In the genomic region with DNA sequence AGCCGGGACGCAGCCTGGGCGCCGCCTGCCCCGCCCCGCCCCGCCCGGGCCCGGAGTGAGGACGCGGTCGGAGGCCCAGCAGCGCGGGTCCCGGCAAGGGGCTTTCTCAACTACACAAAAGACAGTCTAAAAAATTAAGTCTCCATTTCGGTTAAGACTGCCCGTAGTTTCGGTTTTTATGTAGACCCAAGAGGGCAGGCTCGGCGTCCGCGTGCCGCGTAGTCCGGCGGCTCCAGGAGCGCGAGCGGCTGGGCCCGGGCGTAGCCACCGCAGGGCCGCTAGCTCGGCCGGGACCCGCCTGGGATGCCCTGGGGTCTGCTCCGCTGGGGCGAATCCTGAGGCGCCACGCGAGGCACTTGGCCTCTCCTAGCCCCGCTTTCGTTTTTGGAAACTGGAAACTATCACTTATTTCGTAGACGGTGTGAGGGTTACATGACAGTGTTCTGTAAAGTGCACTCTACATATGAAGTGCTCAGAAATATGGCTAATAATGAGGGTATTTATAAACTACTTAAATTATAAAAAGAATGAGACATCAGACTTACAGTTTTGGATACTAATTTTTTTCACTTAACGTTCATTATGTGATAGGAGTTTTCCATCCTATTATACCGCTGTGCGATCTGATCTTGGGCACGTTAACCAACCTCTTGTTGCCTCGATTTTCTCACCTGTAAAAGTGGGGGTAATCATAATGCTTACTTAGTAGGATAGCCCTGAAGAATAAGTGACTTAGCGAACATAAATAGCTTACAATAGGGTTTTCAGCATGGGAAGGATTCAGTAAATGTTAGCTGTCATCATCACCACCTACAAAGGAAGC, we compare ENCODE assay signal across 8 cellular contexts. TPM values are rescaled to one million over a fixed set of nuclear protein-coding genes. Genes with fewer than 3 reads are reported as not detected.
DNase-seq lines count a peak whose midpoint lies in the region; ATAC-seq, FAIRE-seq and TF ChIP-seq lines count a peak whose summit lies in the region.

No MANE protein-coding gene starts in this region.

- H3K9me3 ChIP-seq in T-helper 17 cell (ENCODE audit: control insufficient read depth, low read length, poor library complexity, severe bottlenecking) (no peaks in the 10 kb centered on the region), small intestine (ENCODE audit: control insufficient read depth, low read depth) (no peaks in the 10 kb centered on the region)

- no peak for TF ChIP-seq CTCF in brain (conservative IDR thresholded peaks at IDR 0.05)

- H3K4me3 Mint-ChIP-seq in T-helper 17 cell (peak overlapping the region; percentile 87), brain (peak overlapping the region; percentile 85 to 94 (median 90))

- FAIRE-seq in small intestine (lab: Jason Lieb, UNC): no peak

- H3K27me3 ChIP-seq in small intestine (ENCODE audit: control insufficient read depth in 2 of 2, insufficient read depth in 2 of 2, low read length in 2 of 2): no peaks in the 10 kb centered on the region

- ATAC-seq in GM19372 (IDR thresholded peaks at IDR 0.05; ENCODE audit: low read depth, unreplicated experiment) (peak; percentile 49), HG03439 (IDR thresholded peaks at IDR 0.05; ENCODE audit: unreplicated experiment) (peak; percentile 64), T-helper 17 cell (peak; percentile 73)

- no peaks in the 10 kb centered on the region for H3K36me3 Mint-ChIP-seq in T-helper 17 cell (ENCODE audit: low read depth)
- H3K36me3 Mint-ChIP-seq in brain: no peaks in the 10 kb centered on the region

- 6 to 8% (median 7%) methylated on average over 36 to 51 of the region's 51 CpGs for WGBS in small intestine, 3 donors

- DNase-seq in Caki2 (ENCODE audit: low read depth): peak; percentile 50
- DNase-seq in T-helper 17 cell: peak; percentile 25 to 31 (median 30)
- peak; percentile 76 for DNase-seq in iPS-NIHi11 (ENCODE audit: low spot score)
- peak; percentile 21 for DNase-seq in small intestine
- DNase-seq in HT-29 (ENCODE audit: low spot score): no peak

- H3K4me1 Mint-ChIP-seq in T-helper 17 cell: peaks cover 35% of the 10 kb centered on the region
- peaks cover 56% of the 10 kb centered on the region for H3K4me1 Mint-ChIP-seq in brain

- H3K4me3 ChIP-seq in small intestine (ENCODE audit: low read depth in 1 of 2, low read length in 2 of 2): peak overlapping the region; percentile 74 to 90

- in situ Hi-C loops in Caki2 (cut with HindIII; ENCODE audit: low pct_unique_long_range_greater_than_20kb, low sequenced_read_pairs): no loop called here

- H3K36me3 ChIP-seq in small intestine (ENCODE audit: control insufficient read depth in 2 of 2, insufficient read depth in 2 of 2, low read length in 2 of 2): no peaks in the 10 kb centered on the region

- peak overlapping the region; percentile 65 for H3K27ac Mint-ChIP-seq in T-helper 17 cell
- H3K27ac Mint-ChIP-seq in brain: peak overlapping the region; percentile 77 to 87 (median 81)

- H3K9me3 Mint-ChIP-seq in brain: no peaks in the 10 kb centered on the region

- no peaks in the 10 kb centered on the region for H3K4me1 ChIP-seq in small intestine (ENCODE audit: control insufficient read depth in 2 of 2, insufficient read depth in 1 of 2, low read depth in 1 of 2, low read length in 1 of 2)

- peak overlapping the region; percentile 38 to 86 for H3K27ac ChIP-seq in small intestine (ENCODE audit: low read depth in 1 of 2, low read length in 1 of 2)

- H3K27me3 Mint-ChIP-seq in T-helper 17 cell (peaks cover 8% of the 10 kb centered on the region), brain (peaks cover 13% of the 10 kb centered on the region)

RNA-seq across cellular contexts. Expression of a gene that starts 0.6 kb away (rescaled TPM):
- 98.2 and 131 TPM in 2 replicates for total RNA-seq in Caki2 (2014; rRNA removed; shearing (Covaris generic); ENCODE audit: low replicate concordance)
- 10 to 100 TPM; 26.2 to 29.7 TPM for total RNA-seq in T-helper 17 cell
- polyA plus RNA-seq in brain (ENCODE audit: insufficient read depth, low read depth, low replicate concordance): 12.1 TPM
- 10 to 100 TPM in 2 of 3 donors, 1 to 10 TPM in 1; 3.4 to 22.2 (median 21.3) TPM for polyA plus RNA-seq in small intestine
- 0.73 and 2.0 TPM in 2 replicates for total RNA-seq in HT-29 (2014; rRNA removed; shearing (Covaris generic))

RNA-seq across cellular contexts. Expression of a gene that starts 29.7 kb away (rescaled TPM):
- 104 and 128 TPM in 2 replicates for total RNA-seq in Caki2 (2014; rRNA removed; shearing (Covaris generic); ENCODE audit: low replicate concordance)
- 10 to 100 TPM; 51.1 to 55.0 TPM for total RNA-seq in T-helper 17 cell
- polyA plus RNA-seq in brain (ENCODE audit: insufficient read depth, low read depth, low replicate concordance): 26.8 TPM
- 10 to 100 TPM; 30.5 to 35.1 (median 30.6) TPM for polyA plus RNA-seq in small intestine
- 55.2 and 72.0 TPM in 2 replicates for total RNA-seq in HT-29 (2014; rRNA removed; shearing (Covaris generic))
